In genomic region chr1:45011837-45012638, GRCh38 we compare ENCODE assay signal across 8 cellular contexts. TPM values are rescaled to one million over a fixed set of nuclear protein-coding genes. Genes with fewer than 3 reads are reported as not detected.
A peak's percentile ranks its signal among the peaks of the same experiment; 100 is the strongest.
DNase-seq lines count a peak whose midpoint lies in the region; ATAC-seq and TF ChIP-seq lines count a peak whose summit lies in the region.

UROD (plus strand) TSS chr1:45012254; CDS start chr1:45012266, 12 bp downstream.

- H3K36me3 Mint-ChIP-seq in activated naive CD4-positive, alpha-beta T cell treated with anti-CD3 and anti-CD28 coated beads, Interleukin-2, amount 50 U/mL, for 72 hours: peaks cover 12% of the 10 kb centered on the region in 2 donors

- peak within 1 kb of the TSS; percentile 86 to 89 for H3K27ac Mint-ChIP-seq in activated naive CD4-positive, alpha-beta T cell treated with anti-CD3 and anti-CD28 coated beads, Interleukin-2, amount 50 U/mL, for 72 hours

- no peaks in the 10 kb centered on the region for H3K9me3 ChIP-seq in testis

- H3K27me3 ChIP-seq in testis: no peaks in the 10 kb centered on the region

- ATAC-seq in HG02571 (IDR thresholded peaks at IDR 0.05; ENCODE audit: unreplicated experiment): peak; percentile 65
- peak; percentile 74 to 79 for ATAC-seq in activated naive CD4-positive, alpha-beta T cell treated with anti-CD3 and anti-CD28 coated beads, Interleukin-2, amount 50 U/mL, for 72 hours
- ATAC-seq in omental fat pad (ENCODE audit: low FRiP score): peak; percentile 89

- H3K4me1 ChIP-seq in testis: peaks cover 34% of the 10 kb centered on the region

- DNase-seq in GF-D8 (lab: John Stamatoyannopoulos, UW) (peak; percentile 91), NCI-H1048 (lab: John Stamatoyannopoulos, UW) (peak; percentile 82), SKM-1 (lab: John Stamatoyannopoulos, UW; ENCODE audit: unreplicated experiment) (peak; percentile 95), glomerular visceral epithelial cell (ENCODE audit: extremely low spot score) (peak; percentile 97), omental fat pad (ENCODE audit: low spot score) (peak; percentile 55), testis (peak; percentile 98)
- DNase-seq in activated naive CD4-positive, alpha-beta T cell treated with anti-CD3 and anti-CD28 coated beads, Interleukin-2, amount 50 U/mL, for 72 hours (ENCODE audit: low spot score in 2 of 2): peak; percentile 88 to 91

- TF ChIP-seq CTCF in omental fat pad (IDR thresholded peaks at IDR 0.05) (no peak), testis (IDR thresholded peaks at IDR 0.05) (no peak)

- H3K27ac ChIP-seq in testis: peak within 1 kb of the TSS; percentile 62 to 69

- peak within 1 kb of the TSS; percentile 93 to 97 for H3K4me3 ChIP-seq in testis

- TF ChIP-seq POLR2A in testis (IDR thresholded peaks at IDR 0.05): no peak

- intact Hi-C loops in testis (cut with DNase I; ENCODE audit: low total_unique reads): loop anchor here (5.0 to 10.0 kb wide), 3 partner anchors 177 to 493 kb away; partner anchors contain the start of genes CCDC163 and MMACHC

- WGBS in testis, 2 donors: 0 to 1% methylated on average over 21 of the region's 21 CpGs

- H3K9me3 Mint-ChIP-seq in activated naive CD4-positive, alpha-beta T cell treated with anti-CD3 and anti-CD28 coated beads, Interleukin-2, amount 50 U/mL, for 72 hours: no peaks in the 10 kb centered on the region

- no peaks in the 10 kb centered on the region for H3K36me3 ChIP-seq in testis (ENCODE audit: low read depth, missing control alignments)

RNA-seq across cellular contexts. Expression of gene UROD, which starts in this region (rescaled TPM):
- total RNA-seq in activated naive CD4-positive, alpha-beta T cell treated with anti-CD3 and anti-CD28 coated beads, Interleukin-2, amount 50 U/mL, for 72 hours: 100 to 1,000 TPM; 149 to 176 TPM
- total RNA-seq in omental fat pad (10 to 100 TPM; 65.6 to 79.4 (median 76.2) TPM), testis (100 to 1,000 TPM; 127 to 187 TPM)
- polyA plus RNA-seq in testis (ENCODE audit: insufficient read depth, low read depth, low replicate concordance): 111 TPM

Comparison
In these comparisons a context has a peak if more than half of its experiments do, and no peak if none do; other contexts are left out.
1. Peak in every context shown above with its lines: DNase-seq, ATAC-seq, H3K4me3 ChIP-seq and H3K27ac ChIP-seq.